ENCODE assay signal across 8 cellular contexts in genomic region chr3:115148142-115148790, GRCh38. TPM values are rescaled to one million over a fixed set of nuclear protein-coding genes. Genes with fewer than 3 reads are reported as not detected.
DNase-seq lines count a peak whose midpoint lies in the region; ATAC-seq and TF ChIP-seq lines count a peak whose summit lies in the region.

No MANE protein-coding gene starts in this region.

- peak overlapping the region; percentile 87 for H3K14ac ChIP-seq in trophoblast cell (ENCODE audit: low read length)

- no peaks in the 10 kb centered on the region for H3K36me3 ChIP-seq in CD8-positive, alpha-beta T cell (ENCODE audit: insufficient read depth, low read length)
- no peaks in the 10 kb centered on the region for H3K36me3 ChIP-seq in trophoblast cell (ENCODE audit: control insufficient read depth in 1 of 2, insufficient read depth in 2 of 2, low read length in 2 of 2)

- no peak for DNase-seq in CD8-positive, alpha-beta T cell
- DNase-seq in RKO (ENCODE audit: low spot score) (peak; percentile 56), epithelial cell of proximal tubule (ENCODE audit: low read depth) (peak; percentile 3), trophoblast cell (no peak), mesenteric fat pad (ENCODE audit: low spot score) (no peak)
- no peak for DNase-seq in stimulated activated CD4-positive, alpha-beta T cell treated with anti-CD3 and anti-CD28 coated beads, Interleukin-4, amount 100 ng/mL, for 1 hour

- peak overlapping the region; percentile 80 for H3K4me3 ChIP-seq in CD8-positive, alpha-beta T cell (ENCODE audit: low read depth, low read length)
- peak overlapping the region; percentile 80 for H3K4me3 ChIP-seq in epithelial cell of proximal tubule (ENCODE audit: low read depth, low read length)
- H3K4me3 ChIP-seq in trophoblast cell (ENCODE audit: low read depth, low read length) = peak overlapping the region; percentile 86

- peaks cover 11% of the 10 kb centered on the region for H3K9me3 Mint-ChIP-seq in CD8-positive, alpha-beta T cell

- peak overlapping the region; percentile 88 for H3K4me3 Mint-ChIP-seq in CD8-positive, alpha-beta T cell

- ATAC-seq in CD8-positive, alpha-beta T cell = no peak
- peak; percentile 3 for ATAC-seq in GM21723 (IDR thresholded peaks at IDR 0.05; ENCODE audit: unreplicated experiment)
- no peak for ATAC-seq in GM21360 (IDR thresholded peaks at IDR 0.05; ENCODE audit: unreplicated experiment)

- peak overlapping the region; percentile 89 for H3K4me2 ChIP-seq in trophoblast cell (ENCODE audit: low read length)

- no peak overlapping the region for H3K18ac ChIP-seq in trophoblast cell (ENCODE audit: low read length)

- no peak overlapping the region for H2AK5ac ChIP-seq in trophoblast cell (ENCODE audit: low read length)

- no peaks in the 10 kb centered on the region for H3K9me3 ChIP-seq in CD8-positive, alpha-beta T cell (ENCODE audit: low read length)
- no peaks in the 10 kb centered on the region for H3K9me3 ChIP-seq in trophoblast cell (ENCODE audit: insufficient read depth, low read depth, low read length)

- H2BK12ac ChIP-seq in trophoblast cell (ENCODE audit: low read length) = no peak overlapping the region

- H2BK5ac ChIP-seq in trophoblast cell (ENCODE audit: low read depth, low read length, poor library complexity) = peak overlapping the region; percentile 60

- peak overlapping the region; percentile 96 for H3K27ac ChIP-seq in CD8-positive, alpha-beta T cell (ENCODE audit: low read depth, low read length)
- H3K27ac ChIP-seq in trophoblast cell (ENCODE audit: low read depth, low read length) = peak overlapping the region; percentile 68

- H3K27ac Mint-ChIP-seq in CD8-positive, alpha-beta T cell = peak overlapping the region; percentile 100

- H2AFZ ChIP-seq in trophoblast cell (ENCODE audit: insufficient read depth, low read length, poor library complexity) = peak overlapping the region; percentile 95

- H3K79me1 ChIP-seq in trophoblast cell (ENCODE audit: low read length) = peaks cover 6% of the 10 kb centered on the region

- WGBS in trophoblast cell (ENCODE audit: extremely low coverage, insufficient coverage, insufficient read length) = no CpG with 5 or more reads among the region's 20 CpGs

- H4K8ac ChIP-seq in trophoblast cell (ENCODE audit: low read depth, low read length) = peak overlapping the region; percentile 95

- CTCF ChIA-PET in CD8-positive, alpha-beta T cell (lab: Charles Lee) = interaction anchor here (0.8 to 3.8 kb wide), 2 partner anchors 16 to 57 kb away, joined by 4 to 15 read pairs; no protein-coding TSS in a partner anchor

- peak overlapping the region; percentile 75 for H2BK120ac ChIP-seq in trophoblast cell (ENCODE audit: insufficient read depth, low read length, poor library complexity)

- H3K36me3 Mint-ChIP-seq in CD8-positive, alpha-beta T cell = peaks cover 24% of the 10 kb centered on the region

- H3K4ac ChIP-seq in trophoblast cell (ENCODE audit: low read depth, low read length) = no peak overlapping the region

- H3K4me1 Mint-ChIP-seq in CD8-positive, alpha-beta T cell (ENCODE audit: low read depth) = peaks cover 34% of the 10 kb centered on the region

- peak overlapping the region; percentile 95 for H3K9ac ChIP-seq in trophoblast cell (ENCODE audit: low read length)

- POLR2A ChIA-PET in CD8-positive, alpha-beta T cell (lab: Charles Lee) = interaction anchor here (0.7 to 6.0 kb wide), 6 partner anchors 9 to 636 kb away, joined by 3 to 62 read pairs (median 4); no protein-coding TSS in a partner anchor

- intact Hi-C loops in CD8-positive, alpha-beta T cell (cut with DNase I, micrococcal nuclease) = loop anchor here (1.0 to 10.0 kb wide), 6 partner anchors 17 to 1613 kb away; partner anchors contain the start of genes CCDC191 (in 1 of the 2), QTRT2 (in 1 of the 2) and SIDT1 (in 1 of the 2)

- no peak overlapping the region for H4K12ac ChIP-seq in trophoblast cell (ENCODE audit: low read depth, low read length)

- peak overlapping the region; percentile 55 for H4K91ac ChIP-seq in trophoblast cell (ENCODE audit: low read depth, low read length)

- peaks cover 15% of the 10 kb centered on the region for H3K4me1 ChIP-seq in CD8-positive, alpha-beta T cell (ENCODE audit: insufficient read depth, low read length)
- H3K4me1 ChIP-seq in trophoblast cell (ENCODE audit: control insufficient read depth in 1 of 2, insufficient read depth in 2 of 2, low read length in 2 of 2) = no peaks in the 10 kb centered on the region

- TF ChIP-seq CTCF in CD8-positive, alpha-beta T cell (IDR thresholded peaks at IDR 0.05) = no peak
- no peak for TF ChIP-seq CTCF in epithelial cell of proximal tubule (conservative IDR thresholded peaks at IDR 0.05; ENCODE audit: low read depth, low read length)

- H3K23ac ChIP-seq in trophoblast cell (ENCODE audit: low read length) = no peak overlapping the region

- H3K27me3 Mint-ChIP-seq in CD8-positive, alpha-beta T cell (ENCODE audit: low read depth) = no peaks in the 10 kb centered on the region

- peaks cover 3% of the 10 kb centered on the region for H3K79me2 ChIP-seq in trophoblast cell (ENCODE audit: control insufficient read depth, insufficient read depth, low read length, poor library complexity)

- no peaks in the 10 kb centered on the region for H3K27me3 ChIP-seq in CD8-positive, alpha-beta T cell (ENCODE audit: insufficient read depth, low read length)
- no peaks in the 10 kb centered on the region for H3K27me3 ChIP-seq in trophoblast cell (ENCODE audit: insufficient read depth, low read length)

RNA-seq across cellular contexts. Expression of gene ZBTB20, which starts 1.2 kb away (rescaled TPM):
- 10 to 100 TPM; 35.9 to 38.4 TPM for total RNA-seq in CD8-positive, alpha-beta T cell
- total RNA-seq in epithelial cell of proximal tubule = 7.1 and 11.2 TPM in 2 replicates
- 0.15 and 0.31 TPM in 2 replicates for polyA plus RNA-seq in trophoblast cell (2013)
- total RNA-seq in mesenteric fat pad = 54.4 TPM

Comparison
In these comparisons a context has a peak if more than half of its experiments do, and no peak if none do; other contexts are left out.
1. DNase-seq: peak in RKO (single experiment) and epithelial cell of proximal tubule (single experiment); none in CD8-positive, alpha-beta T cell (0 of 7), trophoblast cell (0 of 2), stimulated activated CD4-positive, alpha-beta T cell treated with anti-CD3 and anti-CD28 coated beads, Interleukin-4, amount 100 ng/mL, for 1 hour (single experiment) and mesenteric fat pad (single experiment).
2. Peak in every context shown above with its lines, with median percentiles within 50 percentile points of each other: H3K4me3 ChIP-seq.